ENCODE assay signal across 8 cellular contexts in genomic region chr14:54220122-54220691, GRCh38.
DNase-seq lines count a peak whose midpoint lies in the region; ATAC-seq and TF ChIP-seq lines count a peak whose summit lies in the region.

No MANE protein-coding gene starts in this region.

- peaks cover 86% of the 10 kb centered on the region for H3K4me1 Mint-ChIP-seq in nephron progenitor cell

- DNase-seq in AG04449 (ENCODE audit: low read depth, low spot score) (no peak), NCI-H1092 treated with DMSO at 0.1 percent for 48 hours (lab: John Stamatoyannopoulos, UW) (peak; percentile 29), fibroblast of pulmonary artery (ENCODE audit: low read depth) (no peak), nephron progenitor cell (peak; percentile 68), DMS53 (lab: John Stamatoyannopoulos, UW) (no peak), GM10248 (ENCODE audit: extremely low spot score) (no peak)
- DNase-seq in effector CD8-positive, alpha-beta T cell (lab: John Stamatoyannopoulos, UW): no peak

- ATAC-seq in GM21576 (IDR thresholded peaks at IDR 0.05; ENCODE audit: unreplicated experiment): no peak

- peak overlapping the region; percentile 99 for H3K27ac Mint-ChIP-seq in nephron progenitor cell

- CTCF ChIA-PET in AG04449 (lab: Yijun Ruan, JAX): interaction anchor here (2.0 kb wide), 1 partner anchor 46 kb away, joined by 11 read pairs; no protein-coding TSS in a partner anchor
- CTCF ChIA-PET in GM10248 (lab: Yijun Ruan, JAX): interaction anchor here (1.3 to 1.8 kb wide), 4 partner anchors 11 to 128 kb away, joined by 3 to 6 read pairs (median 6); no protein-coding TSS in a partner anchor

- peaks cover 3% of the 10 kb centered on the region for H3K9me3 Mint-ChIP-seq in nephron progenitor cell

- peaks cover 3% of the 10 kb centered on the region for H3K27me3 Mint-ChIP-seq in nephron progenitor cell (ENCODE audit: low read depth, poor library complexity)

- H3K4me3 Mint-ChIP-seq in nephron progenitor cell: peak overlapping the region; percentile 82

- no peak for TF ChIP-seq CTCF in AG04449 (IDR thresholded peaks at IDR 0.05; ENCODE audit: insufficient read depth, low read length, missing control alignments)
- no peak for TF ChIP-seq CTCF in fibroblast of pulmonary artery (IDR thresholded peaks at IDR 0.05; ENCODE audit: low read length, missing control alignments)
- no peak for TF ChIP-seq CTCF in nephron progenitor cell (IDR thresholded peaks at IDR 0.05)
- no peak for TF ChIP-seq CTCF in GM10248 (IDR thresholded peaks at IDR 0.05; ENCODE audit: control extremely low read depth, extremely low read depth, low read depth, missing control alignments)

- H3K4me3 ChIP-seq in AG04449 (ENCODE audit: low read depth, low read length) (peak overlapping the region; percentile 39), fibroblast of pulmonary artery (replicated peaks; ENCODE audit: low read depth, low read length) (peak overlapping the region; percentile 37)

- POLR2A ChIA-PET in AG04449 (lab: Yijun Ruan, JAX) (no interaction called here), GM10248 (lab: Yijun Ruan, JAX) (no interaction called here)

- H3K36me3 Mint-ChIP-seq in nephron progenitor cell (ENCODE audit: low read depth): peaks cover 4% of the 10 kb centered on the region

Comparison
In these comparisons a context has a peak if more than half of its experiments do, and no peak if none do; other contexts are left out.
1. DNase-seq: peak in NCI-H1092 treated with DMSO at 0.1 percent for 48 hours (single experiment) and nephron progenitor cell (single experiment); none in AG04449 (single experiment), fibroblast of pulmonary artery (single experiment), effector CD8-positive, alpha-beta T cell (single experiment), DMS53 (single experiment) and GM10248 (single experiment).